Comparison of ENCODE assay signal across 8 cellular contexts in the genomic region with DNA sequence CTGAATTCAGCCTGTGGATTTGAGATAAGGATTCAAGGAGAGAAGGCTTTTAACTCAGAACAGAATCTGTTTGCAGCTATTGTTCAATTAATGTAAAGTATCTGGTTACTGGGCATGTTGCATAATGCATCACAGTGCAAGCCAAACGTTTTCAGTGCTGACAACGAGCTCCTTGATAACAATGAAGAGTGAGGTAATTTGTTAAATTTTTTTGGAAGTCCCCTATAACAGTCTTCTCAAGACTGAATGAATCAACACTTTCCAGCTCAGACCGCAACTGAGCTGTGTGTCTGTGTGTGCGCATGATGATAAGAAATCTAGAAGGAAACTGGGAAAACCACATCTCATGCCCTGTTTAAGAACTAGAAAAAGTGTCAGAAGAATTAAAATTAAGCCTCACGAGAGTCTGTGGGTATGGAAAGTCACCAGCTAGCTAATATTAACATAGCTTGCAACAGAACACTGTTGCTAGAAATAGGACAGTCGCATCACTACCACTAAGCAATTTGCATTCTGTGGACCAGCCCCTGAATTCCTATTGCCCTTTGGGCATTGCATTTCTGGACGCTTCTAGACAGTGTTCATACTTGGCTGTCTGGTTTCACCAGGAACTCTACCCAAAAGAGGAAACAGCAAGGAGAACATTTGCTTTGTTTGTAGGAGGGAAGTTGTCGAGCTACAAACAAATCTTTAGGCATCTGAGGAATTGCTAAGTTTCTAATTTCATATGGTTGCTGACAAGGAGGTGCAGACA. TPM values are rescaled to one million over a fixed set of nuclear protein-coding genes. Genes with fewer than 3 reads are reported as not detected.
A peak's percentile ranks its signal among the peaks of the same experiment; 100 is the strongest.
DNase-seq lines count a peak whose midpoint lies in the region; ATAC-seq lines count a peak whose summit lies in the region.

No MANE protein-coding gene starts in this region.

- in situ Hi-C loops in G401 (cut with HindIII; ENCODE audit: low sequenced_read_pairs): no loop called here

- DNase-seq in NCI-H1092 (lab: John Stamatoyannopoulos, UW): peak; percentile 53
- DNase-seq in activated CD4-positive, alpha-beta T cell treated with anti-CD3 and anti-CD28 coated beads for 1 hour: peak; percentile 10
- peak; percentile 71 for DNase-seq in renal cortical epithelial cell (ENCODE audit: low read depth)
- DNase-seq in G401 (ENCODE audit: low spot score): no peak
- DNase-seq in NCI-H446 (lab: John Stamatoyannopoulos, UW): no peak

- ATAC-seq in GM18502 (IDR thresholded peaks at IDR 0.05; ENCODE audit: poor library complexity, unreplicated experiment): peak; percentile 74
- ATAC-seq in HG02588 (IDR thresholded peaks at IDR 0.05; ENCODE audit: unreplicated experiment): peak; percentile 78
- peak; percentile 65 for ATAC-seq in esophagus mucosa

RNA-seq across cellular contexts. Expression of gene ATP2C1, which starts 43.7 kb away (rescaled TPM):
- total RNA-seq in esophagus mucosa (33.9 TPM), renal cortical epithelial cell (348 and 364 TPM in 2 replicates)
- total RNA-seq in G401 (2014; rRNA removed; shearing (Covaris generic)): 16.5 and 34.6 TPM in 2 replicates

Comparison
In these comparisons a context has a peak if more than half of its experiments do, and no peak if none do; other contexts are left out.
1. DNase-seq: peak in NCI-H1092 (single experiment), activated CD4-positive, alpha-beta T cell treated with anti-CD3 and anti-CD28 coated beads for 1 hour (single experiment) and renal cortical epithelial cell (single experiment); none in G401 (single experiment) and NCI-H446 (0 of 2).
2. Peak in every context shown above with its lines, with median percentiles within 50 percentile points of each other: ATAC-seq.